Comparison of ENCODE assay signal across 24 cellular contexts in the genomic region with DNA sequence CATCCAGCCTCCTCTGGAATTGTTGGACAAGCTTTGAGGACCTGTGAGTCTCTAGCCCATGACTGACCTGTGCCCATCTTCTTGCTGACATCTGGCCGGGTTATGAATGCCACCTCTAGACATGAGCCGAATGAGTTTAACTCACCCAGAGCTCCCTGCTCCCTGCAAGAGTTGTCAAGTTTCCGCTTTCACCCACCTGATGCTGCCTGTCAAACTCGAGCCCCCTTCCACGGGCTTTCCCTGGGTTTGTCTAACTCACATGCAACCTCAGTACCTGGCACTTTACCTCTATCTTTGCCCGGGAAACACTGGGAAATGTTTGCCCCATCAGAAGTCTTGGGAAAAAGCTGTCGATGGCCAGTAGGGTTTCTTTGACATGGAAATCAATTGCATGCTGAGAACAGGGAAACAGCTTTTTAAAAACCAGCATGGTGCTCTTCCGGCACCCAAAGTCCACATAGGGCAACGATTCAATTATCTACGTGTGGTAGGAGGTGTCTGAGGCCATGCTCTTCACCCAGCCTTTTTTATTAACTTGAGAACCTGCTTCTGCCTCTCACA. TPM values are rescaled to one million over a fixed set of nuclear protein-coding genes. Genes with fewer than 3 reads are reported as not detected.
DNase-seq lines count a peak whose midpoint lies in the region; ATAC-seq, FAIRE-seq and TF ChIP-seq lines count a peak whose summit lies in the region.
"Had no signal": no experiment of that assay in that cellular context is flagged by ENCODE, and none has a peak within 500 bp of the region (broad histone marks: within the 10 kb centered on the region; RNA-seq: fewer than 3 reads in every experiment).

No MANE protein-coding gene starts in this region.

- ATAC-seq in activated T-helper 17 cell treated with anti-CD3 and anti-CD28 coated beads, Interleukin-2, amount 50 U/mL, for 72 hours (replicated peaks): no peak
- ATAC-seq: A549, T-cell had no signal

- H3K27me3 Mint-ChIP-seq in chondrocyte (ENCODE audit: low read depth): no peaks in the 10 kb centered on the region
- no peaks in the 10 kb centered on the region for H3K27me3 Mint-ChIP-seq in activated T-helper 17 cell treated with anti-CD3 and anti-CD28 coated beads, Interleukin-2, amount 50 U/mL, for 72 hours
- H3K27me3 Mint-ChIP-seq in MCF 10A (ENCODE audit: insufficient read depth, unreplicated experiment): no peaks in the 10 kb centered on the region
- H3K27me3 Mint-ChIP-seq: CD4-positive, alpha-beta T cell had no signal

- no peak overlapping the region for H2BK15ac ChIP-seq in neuronal stem cell (ENCODE audit: low read length)

- H3K27ac ChIP-seq in neuronal stem cell (replicated peaks; ENCODE audit: low read length): no peak overlapping the region
- H3K27ac ChIP-seq: PC-9 had no signal

- H4K8ac ChIP-seq in neuronal stem cell (ENCODE audit: low read depth, low read length): no peak overlapping the region

- H3K9me3 ChIP-seq in neuronal stem cell (replicated peaks in 1 of 2; ENCODE audit: control insufficient read depth in 2 of 2, insufficient read depth in 1 of 2, low read depth in 1 of 2, low read length in 2 of 2): peaks cover 0 to 2% of the 10 kb centered on the region in 2 donors
- H3K9me3 ChIP-seq: A549 had no signal

- H2BK120ac ChIP-seq in neuronal stem cell (ENCODE audit: low read depth, low read length): no peak overlapping the region

- H3K79me1 ChIP-seq in neuronal stem cell (ENCODE audit: low read depth, low read length): no peaks in the 10 kb centered on the region

- no peak overlapping the region for H3K4ac ChIP-seq in neuronal stem cell (ENCODE audit: low read length)

- no peak overlapping the region for H2AFZ ChIP-seq in neuronal stem cell (ENCODE audit: low read length)
- H2AFZ ChIP-seq: PC-9 had no signal

- H2AK5ac ChIP-seq in neuronal stem cell (ENCODE audit: low read depth, low read length): no peak overlapping the region

- H3K4me3 ChIP-seq in H7 (ENCODE audit: insufficient read depth, low read depth, low read length) (no peak overlapping the region), neuronal stem cell (ENCODE audit: low read length in 2 of 2) (no peak overlapping the region)
- H3K4me3 ChIP-seq: A549, MG63, PC-9 had no signal

- FAIRE-seq in urothelium cell line (lab: Jason Lieb, UNC): peak; percentile 52
- FAIRE-seq: A549, H54 had no signal

- H3K27ac Mint-ChIP-seq in chondrocyte (ENCODE audit: unreplicated experiment): peak overlapping the region; percentile 42
- H3K27ac Mint-ChIP-seq in activated T-helper 17 cell treated with anti-CD3 and anti-CD28 coated beads, Interleukin-2, amount 50 U/mL, for 72 hours: no peak overlapping the region
- H3K27ac Mint-ChIP-seq in MCF 10A (ENCODE audit: low read depth, unreplicated experiment): no peak overlapping the region
- H3K27ac Mint-ChIP-seq: CD4-positive, alpha-beta T cell; IgD-negative memory B cell; T-cell had no signal

- H3K27me3 ChIP-seq in H7 (ENCODE audit: control insufficient read depth, insufficient read depth, low read length) (peaks cover 3% of the 10 kb centered on the region), neuronal stem cell (ENCODE audit: control insufficient read depth in 3 of 3, insufficient read depth in 3 of 3, low read depth in 1 of 3, low read length in 3 of 3) (peaks cover 0 to 8% (median 0%) of the 10 kb centered on the region in 3 experiments)
- H3K27me3 ChIP-seq: MG63 had no signal

- no peak overlapping the region for H2BK5ac ChIP-seq in neuronal stem cell (ENCODE audit: low read length)

- peaks cover 2% of the 10 kb centered on the region for H3K9me3 Mint-ChIP-seq in chondrocyte (ENCODE audit: low read depth)
- H3K9me3 Mint-ChIP-seq in activated T-helper 17 cell treated with anti-CD3 and anti-CD28 coated beads, Interleukin-2, amount 50 U/mL, for 72 hours: no peaks in the 10 kb centered on the region
- no peaks in the 10 kb centered on the region for H3K9me3 Mint-ChIP-seq in MCF 10A (ENCODE audit: unreplicated experiment)
- H3K9me3 Mint-ChIP-seq: CD4-positive, alpha-beta T cell; T-cell had no signal

- DNase-seq in H7: peak; percentile 44
- DNase-seq in chondrocyte (ENCODE audit: low spot score): no peak
- DNase-seq in neuronal stem cell (ENCODE audit: low spot score): no peak
- DNase-seq in urothelium cell line (ENCODE audit: low spot score): no peak
- DNase-seq in Kasumi-1 (lab: John Stamatoyannopoulos, UW): no peak
- no peak for DNase-seq in MCF 10A (ENCODE audit: unreplicated experiment)
- DNase-seq: CD4-positive, alpha-beta T cell; COR-L47; DMS79; Karpas-422; MG63; NCI-H187 treated with DMSO at 0.1 percent for 48 hours; NCI-H226; NCI-H510A treated with DMSO at 0.1 percent for 48 hours; NCI-H748 treated with DMSO at 0.1 percent for 48 hours; PC-9; RPMI8226; SHP77 treated with DMSO at 0.1 percent for 48 hours; T-cell had no signal

- no peak overlapping the region for H2BK12ac ChIP-seq in neuronal stem cell (ENCODE audit: low read length)

- H4K91ac ChIP-seq in neuronal stem cell (ENCODE audit: low read depth, low read length, poor library complexity): peak overlapping the region; percentile 14

- H3K4me3 Mint-ChIP-seq in chondrocyte (ENCODE audit: unreplicated experiment) (no peak overlapping the region), MCF 10A (ENCODE audit: unreplicated experiment) (no peak overlapping the region)
- no peak overlapping the region for H3K4me3 Mint-ChIP-seq in activated T-helper 17 cell treated with anti-CD3 and anti-CD28 coated beads, Interleukin-2, amount 50 U/mL, for 72 hours
- H3K4me3 Mint-ChIP-seq: CD4-positive, alpha-beta T cell; IgD-negative memory B cell; T-cell had no signal

- H3K14ac ChIP-seq in neuronal stem cell (ENCODE audit: low read length): no peak overlapping the region

- H3K36me3 ChIP-seq in H7 (replicated peaks; ENCODE audit: control insufficient read depth, insufficient read depth, low read length) (no peaks in the 10 kb centered on the region), neuronal stem cell (replicated peaks in 1 of 2; ENCODE audit: control insufficient read depth in 2 of 2, insufficient read depth in 2 of 2, low read length in 2 of 2) (no peaks in the 10 kb centered on the region)
- H3K36me3 ChIP-seq: MG63 had no signal

- WGBS in neuronal stem cell (ENCODE audit: extremely low coverage in 2 of 2, insufficient read length in 2 of 2, insufficient replicate concordance in 1 of 2), 2 donors: no CpG with 5 or more reads among the region's 10 CpGs

- POLR2A ChIA-PET in MCF 10A (lab: Yijun Ruan, JAX): no interaction called here

- no peak overlapping the region for H3K9ac ChIP-seq in neuronal stem cell (ENCODE audit: low read depth, low read length, poor library complexity)

- intact Hi-C loops in MCF 10A (cut with micrococcal nuclease): no loop called here

- H3K4me1 Mint-ChIP-seq in chondrocyte (ENCODE audit: low read depth) (peaks cover 28% of the 10 kb centered on the region), MCF 10A (ENCODE audit: insufficient read depth, unreplicated experiment) (no peaks in the 10 kb centered on the region)
- H3K4me1 Mint-ChIP-seq in activated T-helper 17 cell treated with anti-CD3 and anti-CD28 coated beads, Interleukin-2, amount 50 U/mL, for 72 hours: no peaks in the 10 kb centered on the region
- H3K4me1 Mint-ChIP-seq: IgD-negative memory B cell, T-cell had no signal

- H3K4me1 ChIP-seq in neuronal stem cell (ENCODE audit: control insufficient read depth in 2 of 2, insufficient read depth in 1 of 2, low read depth in 1 of 2, low read length in 2 of 2): peaks cover 0 to 4% of the 10 kb centered on the region in 2 donors

- CTCF ChIA-PET in MCF 10A (lab: Yijun Ruan, JAX): interaction anchor here (0.7 kb wide), 1 partner anchor 344 kb away, joined by 3 read pairs; no protein-coding TSS in a partner anchor

- no peak overlapping the region for H3K4me2 ChIP-seq in neuronal stem cell (ENCODE audit: insufficient read depth, low read length, poor library complexity, severe bottlenecking)
- H3K4me2 ChIP-seq: A549, PC-9 had no signal

- BruUV-seq in MCF 10A (replicated peaks; lab: Mats Ljungman, UMichigan): no TSS peak

- no peak overlapping the region for H3K18ac ChIP-seq in neuronal stem cell (ENCODE audit: low read length)

- H3K23ac ChIP-seq in neuronal stem cell (ENCODE audit: low read depth, low read length, poor library complexity): no peak overlapping the region

- TF ChIP-seq CTCF in chondrocyte (IDR thresholded peaks at IDR 0.05) (no peak), MCF 10A (IDR thresholded peaks at IDR 0.05; ENCODE audit: unreplicated experiment) (no peak)

- H3K36me3 Mint-ChIP-seq in chondrocyte (ENCODE audit: low read depth) (no peaks in the 10 kb centered on the region), MCF 10A (ENCODE audit: insufficient read depth, unreplicated experiment) (no peaks in the 10 kb centered on the region)
- H3K36me3 Mint-ChIP-seq in activated T-helper 17 cell treated with anti-CD3 and anti-CD28 coated beads, Interleukin-2, amount 50 U/mL, for 72 hours (ENCODE audit: low read depth): no peaks in the 10 kb centered on the region
- H3K36me3 Mint-ChIP-seq: IgD-negative memory B cell, T-cell had no signal

RNA-seq across cellular contexts. Expression of a gene that starts 33.8 kb away (rescaled TPM):
- total RNA-seq in H7 (2014; rRNA removed; shearing (Covaris generic)): 0.59 and 0.87 TPM in 2 replicates
- 0.26 to 0.42 TPM (median 0.34 TPM) in 3 replicates for total RNA-seq in chondrocyte
- polyA plus RNA-seq in neuronal stem cell (2013, experiment 1 of 2): 0.03 TPM
- polyA plus RNA-seq in neuronal stem cell (2013, experiment 2 of 2): 0.04 TPM
- total RNA-seq in activated T-helper 17 cell treated with anti-CD3 and anti-CD28 coated beads, Interleukin-2, amount 50 U/mL, for 72 hours: 1 to 10 TPM in 1 of 2 donors, under 1 TPM in 1; 0.73 to 1.2 TPM
- total RNA-seq in MCF 10A (2022): not detected in 2 replicates
- polyA plus RNA-seq: BJ had no signal
